ENCODE assay signal across 8 cellular contexts in the genomic region with DNA sequence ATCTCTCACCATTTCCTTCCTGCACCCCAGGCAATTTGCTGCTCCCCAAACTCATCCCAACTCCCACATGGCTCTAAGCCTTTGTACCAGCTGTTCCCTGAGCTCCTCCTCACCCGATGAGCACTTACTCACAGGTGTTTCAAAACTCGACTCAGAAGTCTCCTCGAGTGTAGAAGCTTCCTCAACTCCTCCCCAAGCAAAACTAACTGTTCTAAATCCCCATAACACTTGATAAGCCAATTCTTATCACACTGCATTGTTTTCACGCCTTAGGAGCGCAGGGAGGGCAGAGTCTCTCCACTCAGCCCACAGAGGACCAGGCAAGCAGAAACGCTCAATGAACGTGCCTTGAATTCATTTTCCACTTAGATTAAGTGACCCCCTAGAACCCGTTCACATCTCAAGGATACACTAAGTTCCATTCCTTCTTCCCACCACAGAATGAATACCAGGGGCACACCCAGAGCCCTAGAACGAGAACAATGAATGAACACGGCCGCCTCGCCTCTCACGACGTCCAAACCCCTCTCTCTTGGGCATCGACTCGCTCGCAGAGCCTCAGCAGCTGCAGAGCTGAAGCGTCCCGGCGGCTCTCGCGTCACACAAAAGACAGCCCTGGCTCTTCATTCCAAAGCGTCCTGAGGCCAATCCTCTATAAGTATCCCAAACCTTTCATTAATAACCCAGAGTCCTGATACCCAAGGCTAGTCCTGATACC.
DNase-seq lines count a peak whose midpoint lies in the region; ATAC-seq, FAIRE-seq and TF ChIP-seq lines count a peak whose summit lies in the region.

No MANE protein-coding gene starts in this region.

- peak overlapping the region; percentile 99 for H3K27ac ChIP-seq in parathyroid adenoma

- peak overlapping the region; percentile 93 for H3K4me3 ChIP-seq in parathyroid adenoma (ENCODE audit: low read depth, low read length)

- peaks cover 3% of the 10 kb centered on the region for H3K27me3 Mint-ChIP-seq in activated naive CD4-positive, alpha-beta T cell treated with anti-CD3 and anti-CD28 coated beads, Interleukin-2, amount 10 ng/mL, durations not matched to agents 7 days and 5 days

- intact Hi-C loops in head of caudate nucleus (cut with DNase I), result loop anchor here (5.0 to 10.0 kb wide), 2 partner anchors 175 to 282 kb away; no protein-coding TSS in a partner anchor

- peak overlapping the region; percentile 97 for H3K9ac ChIP-seq in parathyroid adenoma

- H3K9me3 ChIP-seq in parathyroid adenoma (ENCODE audit: control insufficient read depth, low read length), result no peaks in the 10 kb centered on the region

- no peaks in the 10 kb centered on the region for H3K27me3 ChIP-seq in parathyroid adenoma (ENCODE audit: control insufficient read depth, insufficient read depth, low read length)

- TF ChIP-seq CTCF in parathyroid adenoma (IDR thresholded peaks at IDR 0.05) (no peak), D721Med (IDR thresholded peaks at IDR 0.05; ENCODE audit: insufficient read depth, missing control alignments) (no peak)

- no peaks in the 10 kb centered on the region for H3K9me3 Mint-ChIP-seq in activated naive CD4-positive, alpha-beta T cell treated with anti-CD3 and anti-CD28 coated beads, Interleukin-2, amount 10 ng/mL, durations not matched to agents 7 days and 5 days

- peaks cover 12% of the 10 kb centered on the region for H3K36me3 Mint-ChIP-seq in activated naive CD4-positive, alpha-beta T cell treated with anti-CD3 and anti-CD28 coated beads, Interleukin-2, amount 10 ng/mL, durations not matched to agents 7 days and 5 days

- peak overlapping the region; percentile 93 for H3K4me2 ChIP-seq in parathyroid adenoma (ENCODE audit: low read length)

- peak overlapping the region; percentile 84 for H3K4me3 Mint-ChIP-seq in activated naive CD4-positive, alpha-beta T cell treated with anti-CD3 and anti-CD28 coated beads, Interleukin-2, amount 10 ng/mL, durations not matched to agents 7 days and 5 days

- no peaks in the 10 kb centered on the region for H3K4me1 ChIP-seq in parathyroid adenoma

- H3K27ac Mint-ChIP-seq in activated naive CD4-positive, alpha-beta T cell treated with anti-CD3 and anti-CD28 coated beads, Interleukin-2, amount 10 ng/mL, durations not matched to agents 7 days and 5 days, result peak overlapping the region; percentile 99

- CTCF ChIA-PET in activated naive CD4-positive, alpha-beta T cell treated with anti-CD3 and anti-CD28 coated beads, Interleukin-2, amount 10 ng/mL, durations not matched to agents 7 days and 5 days (lab: Charles Lee), result interaction anchor here (1.1 to 1.5 kb wide), 2 partner anchors 19 to 179 kb away, joined by 3 read pairs; no protein-coding TSS in a partner anchor

- FAIRE-seq in D721Med (lab: Jason Lieb, UNC), result no peak

- no peaks in the 10 kb centered on the region for H3K36me3 ChIP-seq in parathyroid adenoma (ENCODE audit: control insufficient read depth, insufficient read depth, low read length)

- DNase-seq in NCI-H748 (lab: John Stamatoyannopoulos, UW; ENCODE audit: unreplicated experiment) (peak; percentile 32), NCI-H748 treated with DMSO at 0.1 percent for 48 hours (lab: John Stamatoyannopoulos, UW) (no peak), OCI-M1 (lab: John Stamatoyannopoulos, UW) (peak; percentile 68), head of caudate nucleus (peak in 36 of 42 donors; percentile 9 to 69 (median 41)), D721Med (ENCODE audit: insufficient read length, low spot score) (no peak)
- peak; percentile 46 for DNase-seq in activated naive CD4-positive, alpha-beta T cell treated with anti-CD3 and anti-CD28 coated beads, Interleukin-2, amount 10 ng/mL, durations not matched to agents 7 days and 5 days

- ATAC-seq in HG02642 (IDR thresholded peaks at IDR 0.05; ENCODE audit: poor library complexity, unreplicated experiment), result no peak

- H3K4me1 Mint-ChIP-seq in activated naive CD4-positive, alpha-beta T cell treated with anti-CD3 and anti-CD28 coated beads, Interleukin-2, amount 10 ng/mL, durations not matched to agents 7 days and 5 days, result peaks cover 37% of the 10 kb centered on the region

- H2AFZ ChIP-seq in parathyroid adenoma, result peak overlapping the region; percentile 95

- H3K79me2 ChIP-seq in parathyroid adenoma, result peaks cover 34% of the 10 kb centered on the region

Comparison
In these comparisons a context has a peak if more than half of its experiments do, and no peak if none do; other contexts are left out.
1. DNase-seq: peak in NCI-H748 (single experiment), OCI-M1 (single experiment), activated naive CD4-positive, alpha-beta T cell treated with anti-CD3 and anti-CD28 coated beads, Interleukin-2, amount 10 ng/mL, durations not matched to agents 7 days and 5 days (single experiment) and head of caudate nucleus (36 of 42); none in NCI-H748 treated with DMSO at 0.1 percent for 48 hours (single experiment) and D721Med (single experiment).